In the genomic region with DNA sequence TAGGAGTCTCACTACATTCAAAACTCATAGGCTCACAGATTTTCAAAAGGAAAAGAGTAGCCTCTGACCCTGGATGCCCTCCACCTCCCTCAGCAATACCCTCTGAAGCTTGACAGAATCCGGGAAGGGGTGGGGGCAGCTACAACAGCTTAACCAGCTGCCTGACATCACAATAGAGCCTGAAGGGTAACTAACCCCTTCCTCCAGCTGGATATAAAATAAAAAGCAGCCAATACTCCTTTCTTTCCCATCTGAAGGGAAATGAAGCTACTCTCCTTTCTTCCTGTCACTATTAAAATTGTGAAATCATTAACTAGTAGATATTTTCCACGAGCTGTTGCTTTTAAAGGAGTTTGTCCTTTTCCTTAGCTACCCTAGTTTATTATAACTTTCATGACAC, we compare ENCODE assay signal across 23 cellular contexts. TPM values are rescaled to one million over a fixed set of nuclear protein-coding genes. Genes with fewer than 3 reads are reported as not detected.
DNase-seq lines count a peak whose midpoint lies in the region; ATAC-seq and TF ChIP-seq lines count a peak whose summit lies in the region.
"Had no signal": no experiment of that assay in that cellular context is flagged by ENCODE, and none has a peak within 500 bp of the region (broad histone marks: within the 10 kb centered on the region; RNA-seq: fewer than 3 reads in every experiment).

No MANE protein-coding gene starts in this region.

- peaks cover 2% of the 10 kb centered on the region for H3K9me3 Mint-ChIP-seq in neural progenitor cell
- H3K9me3 Mint-ChIP-seq: activated B cell treated with CpG ODN at 0.5 μM for 24 hours; activated naive CD4-positive, alpha-beta T cell treated with anti-CD3 and anti-CD28 coated beads, Interleukin-2, amount 50 U/mL, for 72 hours; activated T-cell treated with anti-CD3 and anti-CD28 coated beads, Interleukin-2, amount 50 U/mL, for 72 hours; immature natural killer cell; natural killer cell; stimulated activated naive B cell treated with anti-CD40 and anti-IgM and Interleukin-4, amounts not matched to agents 10 μg/mL and 1 μg/mL and 100 μg/mL, for 72 hours had no signal

- H3K36me3 ChIP-seq in BLaER1, result no peaks in the 10 kb centered on the region
- H3K36me3 ChIP-seq in WERI-Rb-1, result no peaks in the 10 kb centered on the region
- no peaks in the 10 kb centered on the region for H3K36me3 ChIP-seq in heart right ventricle
- no peaks in the 10 kb centered on the region for H3K36me3 ChIP-seq in neural progenitor cell
- H3K36me3 ChIP-seq: colonic mucosa had no signal

- no peak overlapping the region for H3K27ac Mint-ChIP-seq in neural progenitor cell
- H3K27ac Mint-ChIP-seq: activated B cell treated with CpG ODN at 0.5 μM for 24 hours; activated CD8-positive, alpha-beta T cell treated with anti-CD3 and anti-CD28 coated beads, Interleukin-2, amount 10 ng/mL, durations not matched to agents 7 days and 5 days; activated naive CD4-positive, alpha-beta T cell treated with anti-CD3 and anti-CD28 coated beads, Interleukin-2, amount 50 U/mL, for 72 hours; activated T-cell treated with anti-CD3 and anti-CD28 coated beads, Interleukin-2, amount 50 U/mL, for 72 hours; immature natural killer cell; natural killer cell; stimulated activated naive B cell treated with anti-CD40 and anti-IgM and Interleukin-4, amounts not matched to agents 10 μg/mL and 1 μg/mL and 100 μg/mL, for 72 hours had no signal

- ATAC-seq in heart right ventricle (peak in 5 of 8 donors; percentile 29 to 70 (median 58)), GM19324 (IDR thresholded peaks at IDR 0.05; ENCODE audit: low FRiP score, unreplicated experiment) (no peak)
- ATAC-seq: activated CD8-positive, alpha-beta T cell treated with anti-CD3 and anti-CD28 coated beads, Interleukin-2, amount 10 ng/mL, durations not matched to agents 7 days and 5 days; activated naive CD4-positive, alpha-beta T cell treated with anti-CD3 and anti-CD28 coated beads, Interleukin-2, amount 50 U/mL, for 72 hours; activated T-cell treated with anti-CD3 and anti-CD28 coated beads, Interleukin-2, amount 50 U/mL, for 72 hours; natural killer cell; stimulated activated naive B cell treated with anti-CD40 and anti-IgM and Interleukin-4, amounts not matched to agents 10 μg/mL and 1 μg/mL and 100 μg/mL, for 72 hours had no signal

- WGBS in heart right ventricle, 2 donors, result 23 to 32% methylated on average over 2 of the region's 2 CpGs

- peaks cover 99% of the 10 kb centered on the region for H3K79me2 ChIP-seq in neural progenitor cell (ENCODE audit: low read depth)

- peaks cover 24% of the 10 kb centered on the region for H3K4me1 ChIP-seq in BLaER1
- H3K4me1 ChIP-seq in heart right ventricle, result peaks cover 0 to 70% (median 30%) of the 10 kb centered on the region in 9 donors
- peaks cover 23% of the 10 kb centered on the region for H3K4me1 ChIP-seq in neural progenitor cell
- H3K4me1 ChIP-seq: colonic mucosa had no signal

- H3K36me3 Mint-ChIP-seq in neural progenitor cell, result no peaks in the 10 kb centered on the region
- H3K36me3 Mint-ChIP-seq: activated naive CD4-positive, alpha-beta T cell treated with anti-CD3 and anti-CD28 coated beads, Interleukin-2, amount 50 U/mL, for 72 hours; immature natural killer cell; natural killer cell had no signal

- no peak overlapping the region for H3K4me3 Mint-ChIP-seq in neural progenitor cell
- H3K4me3 Mint-ChIP-seq: activated B cell treated with CpG ODN at 0.5 μM for 24 hours; activated CD8-positive, alpha-beta T cell treated with anti-CD3 and anti-CD28 coated beads, Interleukin-2, amount 10 ng/mL, durations not matched to agents 7 days and 5 days; activated T-cell treated with anti-CD3 and anti-CD28 coated beads, Interleukin-2, amount 50 U/mL, for 72 hours; immature natural killer cell; natural killer cell; stimulated activated naive B cell treated with anti-CD40 and anti-IgM and Interleukin-4, amounts not matched to agents 10 μg/mL and 1 μg/mL and 100 μg/mL, for 72 hours had no signal

- DNase-seq in WERI-Rb-1 (peak; percentile 66), heart right ventricle (no peak), neural progenitor cell (ENCODE audit: low spot score) (peak; percentile 54), NOMO-1 treated with dmso at 0.1 percent for 144 hours (lab: John Stamatoyannopoulos, UW; ENCODE audit: unreplicated experiment) (no peak), hippocampal formation (lab: John Stamatoyannopoulos, UW) (no peak), NCI-H146 treated with DMSO at 0.1 percent for 48 hours (lab: John Stamatoyannopoulos, UW; ENCODE audit: unreplicated experiment) (no peak)
- DNase-seq: activated B cell treated with CpG ODN at 0.5 μM for 24 hours; activated CD8-positive, alpha-beta T cell treated with anti-CD3 and anti-CD28 coated beads, Interleukin-2, amount 10 ng/mL, durations not matched to agents 7 days and 5 days; activated T-cell treated with anti-CD3 and anti-CD28 coated beads, Interleukin-2, amount 50 U/mL, for 72 hours; colonic mucosa; EL; glutamatergic neuron; immature natural killer cell; KG1; mesendoderm; natural killer cell; NCI-H2029; stimulated activated naive B cell treated with anti-CD40 and anti-IgM and Interleukin-4, amounts not matched to agents 10 μg/mL and 1 μg/mL and 100 μg/mL, for 72 hours had no signal

- H3K27ac ChIP-seq in BLaER1 (no peak overlapping the region), WERI-Rb-1 (peak overlapping the region; percentile 8; the same call in 1 of the 2 replicates), heart right ventricle (peak overlapping the region in 8 of 10 donors; percentile 28 to 82 (median 67)), neural progenitor cell (no peak overlapping the region)
- H3K27ac ChIP-seq: colonic mucosa had no signal

- H3K4me2 ChIP-seq in BLaER1 (peak overlapping the region; percentile 10; the same call in 1 of the 2 replicates), neural progenitor cell (peak overlapping the region; percentile 39)

- no peak for TF ChIP-seq CTCF in WERI-Rb-1 (IDR thresholded peaks at IDR 0.05; ENCODE audit: low read depth, low read length)
- no peak for TF ChIP-seq CTCF in heart right ventricle (IDR thresholded peaks at IDR 0.05)
- no peak for TF ChIP-seq CTCF in neural progenitor cell (IDR thresholded peaks at IDR 0.05)

- peaks cover 22% of the 10 kb centered on the region for H3K4me1 Mint-ChIP-seq in neural progenitor cell
- H3K4me1 Mint-ChIP-seq: activated B cell treated with CpG ODN at 0.5 μM for 24 hours; stimulated activated naive B cell treated with anti-CD40 and anti-IgM and Interleukin-4, amounts not matched to agents 10 μg/mL and 1 μg/mL and 100 μg/mL, for 72 hours had no signal

- H3K9ac ChIP-seq in BLaER1 (no peak overlapping the region), neural progenitor cell (no peak overlapping the region)

- H4K20me1 ChIP-seq in BLaER1 (peaks cover 24% of the 10 kb centered on the region), neural progenitor cell (ENCODE audit: low read depth) (peaks cover 40% of the 10 kb centered on the region)

- no peaks in the 10 kb centered on the region for H3K27me3 Mint-ChIP-seq in neural progenitor cell (ENCODE audit: insufficient read depth, low read depth)
- H3K27me3 Mint-ChIP-seq: activated B cell treated with CpG ODN at 0.5 μM for 24 hours; stimulated activated naive B cell treated with anti-CD40 and anti-IgM and Interleukin-4, amounts not matched to agents 10 μg/mL and 1 μg/mL and 100 μg/mL, for 72 hours had no signal

- H3K9me3 ChIP-seq in BLaER1 (peaks cover 10% of the 10 kb centered on the region; the same call in 1 of the 2 replicates), WERI-Rb-1 (ENCODE audit: severe bottlenecking) (no peaks in the 10 kb centered on the region), heart right ventricle (no peaks in the 10 kb centered on the region), neural progenitor cell (ENCODE audit: low read depth) (no peaks in the 10 kb centered on the region)
- H3K9me3 ChIP-seq: colonic mucosa had no signal

- no peak overlapping the region for H2AFZ ChIP-seq in neural progenitor cell (replicated peaks)

- no peaks in the 10 kb centered on the region for H3K27me3 ChIP-seq in BLaER1
- no peaks in the 10 kb centered on the region for H3K27me3 ChIP-seq in WERI-Rb-1 (ENCODE audit: insufficient read depth, low read depth, severe bottlenecking)
- no peaks in the 10 kb centered on the region for H3K27me3 ChIP-seq in heart right ventricle
- no peaks in the 10 kb centered on the region for H3K27me3 ChIP-seq in neural progenitor cell
- H3K27me3 ChIP-seq: colonic mucosa had no signal

- intact Hi-C loops in heart right ventricle (cut with DNase I), result no loop called here

- peaks cover 9% of the 10 kb centered on the region for H3F3A ChIP-seq in neural progenitor cell (ENCODE audit: low read depth)

- H3K4me3 ChIP-seq in BLaER1, result no peak overlapping the region
- H3K4me3 ChIP-seq in WERI-Rb-1 (ENCODE audit: low read depth, low read length), result no peak overlapping the region
- no peak overlapping the region for H3K4me3 ChIP-seq in heart right ventricle
- H3K4me3 ChIP-seq in neural progenitor cell, result no peak overlapping the region
- H3K4me3 ChIP-seq: colonic mucosa had no signal

RNA-seq across cellular contexts. Expression of a gene that starts 24.0 kb away (rescaled TPM):
- total RNA-seq in heart right ventricle, result 10 to 100 TPM; 19.0 to 32.1 (median 23.2) TPM
- 10 to 100 TPM in 1 of 2 donors, 1 to 10 TPM in 1; 8.9 to 21.8 TPM for polyA plus RNA-seq in heart right ventricle
- 7.8 and 9.0 TPM in 2 replicates for total RNA-seq in neural progenitor cell (ENCODE audit: low replicate concordance)

RNA-seq across cellular contexts. Expression of a gene that starts 57.3 kb away (rescaled TPM):
- total RNA-seq in heart right ventricle (under 1 TPM in 3 of 10 donors, not detected in 7; 0.05 to 0.30 (median 0.12) TPM), neural progenitor cell (ENCODE audit: low replicate concordance) (not detected in 2 replicates)
- polyA plus RNA-seq in heart right ventricle, result under 1 TPM in 1 of 2 donors, not detected in 1; 0.03 TPM
- total RNA-seq: activated B cell treated with CpG ODN at 0.5 μM for 24 hours; activated CD8-positive, alpha-beta T cell treated with anti-CD3 and anti-CD28 coated beads, Interleukin-2, amount 10 ng/mL, durations not matched to agents 7 days and 5 days; activated naive CD4-positive, alpha-beta T cell treated with anti-CD3 and anti-CD28 coated beads, Interleukin-2, amount 50 U/mL, for 72 hours; activated T-cell treated with anti-CD3 and anti-CD28 coated beads, Interleukin-2, amount 50 U/mL, for 72 hours; natural killer cell; NCI-H460; T-helper 1 cell treated with Interleukin-12 subunit alpha and Interleukin-12 subunit beta and Interleukin-4 antibody, amounts not matched to agents 30 ng/mL and 1 ng/mL, for 36 hours had no signal
- polyA plus RNA-seq: immature natural killer cell had no signal

Comparison
In these comparisons a context has a peak if more than half of its experiments do, and no peak if none do; other contexts are left out.
1. H3K27ac ChIP-seq: peak in WERI-Rb-1 (single experiment) and heart right ventricle (8 of 10); none in BLaER1 (single experiment) and neural progenitor cell (single experiment).
2. DNase-seq: peak in WERI-Rb-1 (single experiment) and neural progenitor cell (single experiment); none in heart right ventricle (0 of 2), NOMO-1 treated with dmso at 0.1 percent for 144 hours (single experiment), hippocampal formation (0 of 2) and NCI-H146 treated with DMSO at 0.1 percent for 48 hours (single experiment).